9 cellular contexts compared by ENCODE assay signal in genomic region chr6:10989587-10989986, GRCh38.
"Had no signal": no experiment of that assay in that cellular context is flagged by ENCODE, and none has a peak within 500 bp of the region (broad histone marks: within the 10 kb centered on the region; RNA-seq: fewer than 3 reads in every experiment).

No MANE protein-coding gene starts in this region.

- H3K27ac Mint-ChIP-seq: GM23338, H9, HFFc6 had no signal

- H3K4me3 Mint-ChIP-seq: GM23338, H9, HFFc6 had no signal

- DNase-seq: GM23248, GOT3, H7, H9, HCEC 1CT, HFFc6 had no signal

- H2AFZ ChIP-seq: GM23248, GM23338 had no signal

- H3K9ac ChIP-seq: GM23248 had no signal

- ATAC-seq: GM23338, HCT116 had no signal

- H3K4me2 ChIP-seq: GM23338 had no signal

- H3K4me3 ChIP-seq: GM23248, GM23338, HAP-1 had no signal

- H3K27ac ChIP-seq: GM23248 had no signal
